ENCODE assay signal across 1 cellular context in the genomic region with DNA sequence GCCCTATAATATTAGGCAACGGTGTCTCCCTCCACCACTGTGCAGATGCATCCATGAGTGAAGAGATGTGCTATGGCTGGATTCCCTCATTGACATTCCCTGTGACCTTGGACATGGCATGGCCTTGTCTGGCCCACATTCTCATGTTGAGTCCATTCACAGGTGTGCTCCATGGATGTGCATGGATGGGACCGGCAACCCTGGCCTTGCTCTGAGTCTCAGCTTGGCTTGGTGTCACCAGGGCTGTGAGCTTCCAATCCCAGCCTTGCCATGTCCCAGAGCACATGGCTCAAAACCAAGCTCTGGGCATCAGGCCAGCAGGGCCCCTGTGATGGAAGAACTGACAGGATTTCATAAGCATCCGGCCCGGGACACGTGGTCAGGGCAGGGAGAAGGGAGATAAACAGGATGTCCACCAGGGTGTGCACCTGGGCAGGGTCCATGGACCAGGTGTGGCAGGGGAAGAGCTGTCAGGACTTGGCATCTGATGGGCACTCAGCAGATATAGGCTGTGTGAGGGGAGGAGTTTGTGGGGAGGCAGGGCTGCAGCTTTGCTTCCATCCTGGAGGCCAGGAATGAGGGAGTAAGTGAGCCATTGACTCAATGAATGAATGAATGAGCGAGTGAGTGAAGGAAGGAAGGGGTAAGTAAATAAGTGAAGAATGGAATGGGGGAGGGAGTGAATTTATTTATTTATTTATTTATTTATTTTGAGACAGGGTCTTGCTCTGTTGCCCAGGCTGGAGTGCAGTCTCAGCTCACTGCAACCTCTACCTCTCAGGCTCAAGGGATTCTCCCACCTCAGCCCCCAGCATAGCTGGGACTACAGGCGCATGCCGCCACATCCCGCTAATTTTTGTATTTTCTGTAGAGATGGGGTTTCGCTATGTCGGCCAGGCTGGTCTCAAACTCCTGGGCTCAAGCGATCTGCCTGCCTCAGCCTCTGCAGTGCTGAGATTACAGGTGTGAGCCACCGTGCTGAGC.
TF ChIP-seq lines count a peak whose summit lies in the region.

No MANE protein-coding gene starts in this region.

TF ChIP-seq in K562, 482 proteins besides CTCF, POLR2A, EP300 and RAD21 (continues in another document):
- TF ChIP-seq, protein P1, sequence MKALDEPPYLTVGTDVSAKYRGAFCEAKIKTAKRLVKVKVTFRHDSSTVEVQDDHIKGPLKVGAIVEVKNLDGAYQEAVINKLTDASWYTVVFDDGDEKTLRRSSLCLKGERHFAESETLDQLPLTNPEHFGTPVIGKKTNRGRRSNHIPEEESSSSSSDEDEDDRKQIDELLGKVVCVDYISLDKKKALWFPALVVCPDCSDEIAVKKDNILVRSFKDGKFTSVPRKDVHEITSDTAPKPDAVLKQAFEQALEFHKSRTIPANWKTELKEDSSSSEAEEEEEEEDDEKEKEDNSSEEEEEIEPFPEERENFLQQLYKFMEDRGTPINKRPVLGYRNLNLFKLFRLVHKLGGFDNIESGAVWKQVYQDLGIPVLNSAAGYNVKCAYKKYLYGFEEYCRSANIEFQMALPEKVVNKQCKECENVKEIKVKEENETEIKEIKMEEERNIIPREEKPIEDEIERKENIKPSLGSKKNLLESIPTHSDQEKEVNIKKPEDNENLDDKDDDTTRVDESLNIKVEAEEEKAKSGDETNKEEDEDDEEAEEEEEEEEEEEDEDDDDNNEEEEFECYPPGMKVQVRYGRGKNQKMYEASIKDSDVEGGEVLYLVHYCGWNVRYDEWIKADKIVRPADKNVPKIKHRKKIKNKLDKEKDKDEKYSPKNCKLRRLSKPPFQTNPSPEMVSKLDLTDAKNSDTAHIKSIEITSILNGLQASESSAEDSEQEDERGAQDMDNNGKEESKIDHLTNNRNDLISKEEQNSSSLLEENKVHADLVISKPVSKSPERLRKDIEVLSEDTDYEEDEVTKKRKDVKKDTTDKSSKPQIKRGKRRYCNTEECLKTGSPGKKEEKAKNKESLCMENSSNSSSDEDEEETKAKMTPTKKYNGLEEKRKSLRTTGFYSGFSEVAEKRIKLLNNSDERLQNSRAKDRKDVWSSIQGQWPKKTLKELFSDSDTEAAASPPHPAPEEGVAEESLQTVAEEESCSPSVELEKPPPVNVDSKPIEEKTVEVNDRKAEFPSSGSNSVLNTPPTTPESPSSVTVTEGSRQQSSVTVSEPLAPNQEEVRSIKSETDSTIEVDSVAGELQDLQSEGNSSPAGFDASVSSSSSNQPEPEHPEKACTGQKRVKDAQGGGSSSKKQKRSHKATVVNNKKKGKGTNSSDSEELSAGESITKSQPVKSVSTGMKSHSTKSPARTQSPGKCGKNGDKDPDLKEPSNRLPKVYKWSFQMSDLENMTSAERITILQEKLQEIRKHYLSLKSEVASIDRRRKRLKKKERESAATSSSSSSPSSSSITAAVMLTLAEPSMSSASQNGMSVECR (CRISPR knock-in tag; IDR thresholded peaks at IDR 0.05): no peak
- TF ChIP-seq, protein P2, sequence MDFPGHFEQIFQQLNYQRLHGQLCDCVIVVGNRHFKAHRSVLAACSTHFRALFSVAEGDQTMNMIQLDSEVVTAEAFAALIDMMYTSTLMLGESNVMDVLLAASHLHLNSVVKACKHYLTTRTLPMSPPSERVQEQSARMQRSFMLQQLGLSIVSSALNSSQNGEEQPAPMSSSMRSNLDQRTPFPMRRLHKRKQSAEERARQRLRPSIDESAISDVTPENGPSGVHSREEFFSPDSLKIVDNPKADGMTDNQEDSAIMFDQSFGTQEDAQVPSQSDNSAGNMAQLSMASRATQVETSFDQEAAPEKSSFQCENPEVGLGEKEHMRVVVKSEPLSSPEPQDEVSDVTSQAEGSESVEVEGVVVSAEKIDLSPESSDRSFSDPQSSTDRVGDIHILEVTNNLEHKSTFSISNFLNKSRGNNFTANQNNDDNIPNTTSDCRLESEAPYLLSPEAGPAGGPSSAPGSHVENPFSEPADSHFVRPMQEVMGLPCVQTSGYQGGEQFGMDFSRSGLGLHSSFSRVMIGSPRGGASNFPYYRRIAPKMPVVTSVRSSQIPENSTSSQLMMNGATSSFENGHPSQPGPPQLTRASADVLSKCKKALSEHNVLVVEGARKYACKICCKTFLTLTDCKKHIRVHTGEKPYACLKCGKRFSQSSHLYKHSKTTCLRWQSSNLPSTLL (IDR thresholded peaks at IDR 0.05): no peak
- TF ChIP-seq, protein P3, sequence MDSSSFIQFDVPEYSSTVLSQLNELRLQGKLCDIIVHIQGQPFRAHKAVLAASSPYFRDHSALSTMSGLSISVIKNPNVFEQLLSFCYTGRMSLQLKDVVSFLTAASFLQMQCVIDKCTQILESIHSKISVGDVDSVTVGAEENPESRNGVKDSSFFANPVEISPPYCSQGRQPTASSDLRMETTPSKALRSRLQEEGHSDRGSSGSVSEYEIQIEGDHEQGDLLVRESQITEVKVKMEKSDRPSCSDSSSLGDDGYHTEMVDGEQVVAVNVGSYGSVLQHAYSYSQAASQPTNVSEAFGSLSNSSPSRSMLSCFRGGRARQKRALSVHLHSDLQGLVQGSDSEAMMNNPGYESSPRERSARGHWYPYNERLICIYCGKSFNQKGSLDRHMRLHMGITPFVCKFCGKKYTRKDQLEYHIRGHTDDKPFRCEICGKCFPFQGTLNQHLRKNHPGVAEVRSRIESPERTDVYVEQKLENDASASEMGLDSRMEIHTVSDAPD (CRISPR knock-in tag; IDR thresholded peaks at IDR 0.05): peak; percentile 65; the same call in 1 of the 2 replicates
- TF ChIP-seq, protein P4, sequence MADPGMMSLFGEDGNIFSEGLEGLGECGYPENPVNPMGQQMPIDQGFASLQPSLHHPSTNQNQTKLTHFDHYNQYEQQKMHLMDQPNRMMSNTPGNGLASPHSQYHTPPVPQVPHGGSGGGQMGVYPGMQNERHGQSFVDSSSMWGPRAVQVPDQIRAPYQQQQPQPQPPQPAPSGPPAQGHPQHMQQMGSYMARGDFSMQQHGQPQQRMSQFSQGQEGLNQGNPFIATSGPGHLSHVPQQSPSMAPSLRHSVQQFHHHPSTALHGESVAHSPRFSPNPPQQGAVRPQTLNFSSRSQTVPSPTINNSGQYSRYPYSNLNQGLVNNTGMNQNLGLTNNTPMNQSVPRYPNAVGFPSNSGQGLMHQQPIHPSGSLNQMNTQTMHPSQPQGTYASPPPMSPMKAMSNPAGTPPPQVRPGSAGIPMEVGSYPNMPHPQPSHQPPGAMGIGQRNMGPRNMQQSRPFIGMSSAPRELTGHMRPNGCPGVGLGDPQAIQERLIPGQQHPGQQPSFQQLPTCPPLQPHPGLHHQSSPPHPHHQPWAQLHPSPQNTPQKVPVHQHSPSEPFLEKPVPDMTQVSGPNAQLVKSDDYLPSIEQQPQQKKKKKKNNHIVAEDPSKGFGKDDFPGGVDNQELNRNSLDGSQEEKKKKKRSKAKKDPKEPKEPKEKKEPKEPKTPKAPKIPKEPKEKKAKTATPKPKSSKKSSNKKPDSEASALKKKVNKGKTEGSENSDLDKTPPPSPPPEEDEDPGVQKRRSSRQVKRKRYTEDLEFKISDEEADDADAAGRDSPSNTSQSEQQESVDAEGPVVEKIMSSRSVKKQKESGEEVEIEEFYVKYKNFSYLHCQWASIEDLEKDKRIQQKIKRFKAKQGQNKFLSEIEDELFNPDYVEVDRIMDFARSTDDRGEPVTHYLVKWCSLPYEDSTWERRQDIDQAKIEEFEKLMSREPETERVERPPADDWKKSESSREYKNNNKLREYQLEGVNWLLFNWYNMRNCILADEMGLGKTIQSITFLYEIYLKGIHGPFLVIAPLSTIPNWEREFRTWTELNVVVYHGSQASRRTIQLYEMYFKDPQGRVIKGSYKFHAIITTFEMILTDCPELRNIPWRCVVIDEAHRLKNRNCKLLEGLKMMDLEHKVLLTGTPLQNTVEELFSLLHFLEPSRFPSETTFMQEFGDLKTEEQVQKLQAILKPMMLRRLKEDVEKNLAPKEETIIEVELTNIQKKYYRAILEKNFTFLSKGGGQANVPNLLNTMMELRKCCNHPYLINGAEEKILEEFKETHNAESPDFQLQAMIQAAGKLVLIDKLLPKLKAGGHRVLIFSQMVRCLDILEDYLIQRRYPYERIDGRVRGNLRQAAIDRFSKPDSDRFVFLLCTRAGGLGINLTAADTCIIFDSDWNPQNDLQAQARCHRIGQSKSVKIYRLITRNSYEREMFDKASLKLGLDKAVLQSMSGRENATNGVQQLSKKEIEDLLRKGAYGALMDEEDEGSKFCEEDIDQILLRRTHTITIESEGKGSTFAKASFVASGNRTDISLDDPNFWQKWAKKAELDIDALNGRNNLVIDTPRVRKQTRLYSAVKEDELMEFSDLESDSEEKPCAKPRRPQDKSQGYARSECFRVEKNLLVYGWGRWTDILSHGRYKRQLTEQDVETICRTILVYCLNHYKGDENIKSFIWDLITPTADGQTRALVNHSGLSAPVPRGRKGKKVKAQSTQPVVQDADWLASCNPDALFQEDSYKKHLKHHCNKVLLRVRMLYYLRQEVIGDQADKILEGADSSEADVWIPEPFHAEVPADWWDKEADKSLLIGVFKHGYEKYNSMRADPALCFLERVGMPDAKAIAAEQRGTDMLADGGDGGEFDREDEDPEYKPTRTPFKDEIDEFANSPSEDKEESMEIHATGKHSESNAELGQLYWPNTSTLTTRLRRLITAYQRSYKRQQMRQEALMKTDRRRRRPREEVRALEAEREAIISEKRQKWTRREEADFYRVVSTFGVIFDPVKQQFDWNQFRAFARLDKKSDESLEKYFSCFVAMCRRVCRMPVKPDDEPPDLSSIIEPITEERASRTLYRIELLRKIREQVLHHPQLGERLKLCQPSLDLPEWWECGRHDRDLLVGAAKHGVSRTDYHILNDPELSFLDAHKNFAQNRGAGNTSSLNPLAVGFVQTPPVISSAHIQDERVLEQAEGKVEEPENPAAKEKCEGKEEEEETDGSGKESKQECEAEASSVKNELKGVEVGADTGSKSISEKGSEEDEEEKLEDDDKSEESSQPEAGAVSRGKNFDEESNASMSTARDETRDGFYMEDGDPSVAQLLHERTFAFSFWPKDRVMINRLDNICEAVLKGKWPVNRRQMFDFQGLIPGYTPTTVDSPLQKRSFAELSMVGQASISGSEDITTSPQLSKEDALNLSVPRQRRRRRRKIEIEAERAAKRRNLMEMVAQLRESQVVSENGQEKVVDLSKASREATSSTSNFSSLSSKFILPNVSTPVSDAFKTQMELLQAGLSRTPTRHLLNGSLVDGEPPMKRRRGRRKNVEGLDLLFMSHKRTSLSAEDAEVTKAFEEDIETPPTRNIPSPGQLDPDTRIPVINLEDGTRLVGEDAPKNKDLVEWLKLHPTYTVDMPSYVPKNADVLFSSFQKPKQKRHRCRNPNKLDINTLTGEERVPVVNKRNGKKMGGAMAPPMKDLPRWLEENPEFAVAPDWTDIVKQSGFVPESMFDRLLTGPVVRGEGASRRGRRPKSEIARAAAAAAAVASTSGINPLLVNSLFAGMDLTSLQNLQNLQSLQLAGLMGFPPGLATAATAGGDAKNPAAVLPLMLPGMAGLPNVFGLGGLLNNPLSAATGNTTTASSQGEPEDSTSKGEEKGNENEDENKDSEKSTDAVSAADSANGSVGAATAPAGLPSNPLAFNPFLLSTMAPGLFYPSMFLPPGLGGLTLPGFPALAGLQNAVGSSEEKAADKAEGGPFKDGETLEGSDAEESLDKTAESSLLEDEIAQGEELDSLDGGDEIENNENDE (IDR thresholded peaks at IDR 0.05; ENCODE audit: low read depth, low read length): no peak
- TF ChIP-seq ZNF175 (CRISPR knock-in tag; IDR thresholded peaks at IDR 0.05; ENCODE audit: low read depth): peak; percentile 98
- no peak for TF ChIP-seq ARID3A (IDR thresholded peaks at IDR 0.05; ENCODE audit: borderline replicate concordance, low read depth, low read length)
- TF ChIP-seq XRCC3 (IDR thresholded peaks at IDR 0.05): no peak
- TF ChIP-seq COPS2 (conservative IDR thresholded peaks at IDR 0.05): no peak
- TF ChIP-seq ZNF41 (CRISPR knock-in tag; conservative IDR thresholded peaks at IDR 0.05): peak; percentile 63; the same call in 1 of the 2 replicates
- TF ChIP-seq, protein P5, sequence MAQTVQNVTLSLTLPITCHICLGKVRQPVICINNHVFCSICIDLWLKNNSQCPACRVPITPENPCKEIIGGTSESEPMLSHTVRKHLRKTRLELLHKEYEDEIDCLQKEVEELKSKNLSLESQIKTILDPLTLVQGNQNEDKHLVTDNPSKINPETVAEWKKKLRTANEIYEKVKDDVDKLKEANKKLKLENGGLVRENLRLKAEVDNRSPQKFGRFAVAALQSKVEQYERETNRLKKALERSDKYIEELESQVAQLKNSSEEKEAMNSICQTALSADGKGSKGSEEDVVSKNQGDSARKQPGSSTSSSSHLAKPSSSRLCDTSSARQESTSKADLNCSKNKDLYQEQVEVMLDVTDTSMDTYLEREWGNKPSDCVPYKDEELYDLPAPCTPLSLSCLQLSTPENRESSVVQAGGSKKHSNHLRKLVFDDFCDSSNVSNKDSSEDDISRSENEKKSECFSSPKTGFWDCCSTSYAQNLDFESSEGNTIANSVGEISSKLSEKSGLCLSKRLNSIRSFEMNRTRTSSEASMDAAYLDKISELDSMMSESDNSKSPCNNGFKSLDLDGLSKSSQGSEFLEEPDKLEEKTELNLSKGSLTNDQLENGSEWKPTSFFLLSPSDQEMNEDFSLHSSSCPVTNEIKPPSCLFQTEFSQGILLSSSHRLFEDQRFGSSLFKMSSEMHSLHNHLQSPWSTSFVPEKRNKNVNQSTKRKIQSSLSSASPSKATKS (CRISPR knock-in tag; IDR thresholded peaks at IDR 0.05): peak; percentile 28; the same call in 1 of the 2 replicates
- 0 out of 2 replicates have a peak, but pooled peaks have one; percentile 26 for TF ChIP-seq PYGO2 (tag; IDR thresholded peaks at IDR 0.05)
- TF ChIP-seq HNRNPH1 (optimal IDR thresholded peaks at IDR 0.05; ENCODE audit: low read depth, low read length): no peak
- no peak for TF ChIP-seq RBM22 (IDR thresholded peaks at IDR 0.05; ENCODE audit: low read depth, low read length, poor library complexity, severe bottlenecking)
- TF ChIP-seq ZNF140 (CRISPR knock-in tag; IDR thresholded peaks at IDR 0.05): no peak
- 0 out of 2 replicates have a peak, but pooled peaks have one; percentile 16 for TF ChIP-seq ZBTB2 (IDR thresholded peaks at IDR 0.05)
- TF ChIP-seq, protein P6, sequence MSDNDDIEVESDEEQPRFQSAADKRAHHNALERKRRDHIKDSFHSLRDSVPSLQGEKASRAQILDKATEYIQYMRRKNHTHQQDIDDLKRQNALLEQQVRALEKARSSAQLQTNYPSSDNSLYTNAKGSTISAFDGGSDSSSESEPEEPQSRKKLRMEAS (CRISPR knock-in tag; IDR thresholded peaks at IDR 0.05): peak; percentile 91
- no peak for TF ChIP-seq ILF3 (IDR thresholded peaks at IDR 0.05; ENCODE audit: borderline replicate concordance)
- no peak for TF ChIP-seq ZNF143 (CRISPR knock-in tag; IDR thresholded peaks at IDR 0.05)
- TF ChIP-seq ZNF316 (IDR thresholded peaks at IDR 0.05): no peak
- no peak for TF ChIP-seq RB1 (IDR thresholded peaks at IDR 0.05; ENCODE audit: low read depth)
